ENCODE assay signal across 28 cellular contexts in genomic region chr6:54440549-54440948, GRCh38.
"Had no signal": no experiment of that assay in that cellular context is flagged by ENCODE, and none has a peak within 500 bp of the region (broad histone marks: within the 10 kb centered on the region; RNA-seq: fewer than 3 reads in every experiment).

No MANE protein-coding gene starts in this region.

- H3K27me3 Mint-ChIP-seq: activated CD4-positive, alpha-beta memory T cell treated with anti-CD3 and anti-CD28 coated beads, Interleukin-2, amount 10 ng/mL, durations not matched to agents 7 days and 5 days; activated CD8-positive, alpha-beta memory T cell treated with anti-CD3 and anti-CD28 coated beads, Interleukin-2, amount 10 ng/mL, durations not matched to agents 7 days and 5 days; activated naive CD4-positive, alpha-beta T cell treated with anti-CD3 and anti-CD28 coated beads, Interleukin-2, amount 50 U/mL, for 24 hours; activated naive CD8-positive, alpha-beta T cell treated with anti-CD3 and anti-CD28 coated beads, Interleukin-2, amount 10 ng/mL, durations not matched to agents 7 days and 5 days; central memory CD8-positive, alpha-beta T cell had no signal

- H3K4me3 Mint-ChIP-seq: activated CD4-positive, alpha-beta memory T cell treated with anti-CD3 and anti-CD28 coated beads, Interleukin-2, amount 10 ng/mL, durations not matched to agents 7 days and 5 days; activated CD8-positive, alpha-beta memory T cell treated with anti-CD3 and anti-CD28 coated beads, Interleukin-2, amount 10 ng/mL, durations not matched to agents 7 days and 5 days; activated naive CD4-positive, alpha-beta T cell treated with anti-CD3 and anti-CD28 coated beads, Interleukin-2, amount 50 U/mL, for 24 hours; activated naive CD8-positive, alpha-beta T cell treated with anti-CD3 and anti-CD28 coated beads, Interleukin-2, amount 10 ng/mL, durations not matched to agents 7 days and 5 days; central memory CD8-positive, alpha-beta T cell had no signal

- H3K27ac Mint-ChIP-seq: activated CD4-positive, alpha-beta memory T cell treated with anti-CD3 and anti-CD28 coated beads, Interleukin-2, amount 10 ng/mL, durations not matched to agents 7 days and 5 days; activated CD8-positive, alpha-beta memory T cell treated with anti-CD3 and anti-CD28 coated beads, Interleukin-2, amount 10 ng/mL, durations not matched to agents 7 days and 5 days; activated naive CD4-positive, alpha-beta T cell treated with anti-CD3 and anti-CD28 coated beads, Interleukin-2, amount 50 U/mL, for 24 hours; activated naive CD8-positive, alpha-beta T cell treated with anti-CD3 and anti-CD28 coated beads, Interleukin-2, amount 10 ng/mL, durations not matched to agents 7 days and 5 days had no signal

- H3K4me1 Mint-ChIP-seq: activated CD4-positive, alpha-beta memory T cell treated with anti-CD3 and anti-CD28 coated beads, Interleukin-2, amount 10 ng/mL, durations not matched to agents 7 days and 5 days; activated CD8-positive, alpha-beta memory T cell treated with anti-CD3 and anti-CD28 coated beads, Interleukin-2, amount 10 ng/mL, durations not matched to agents 7 days and 5 days; activated naive CD4-positive, alpha-beta T cell treated with anti-CD3 and anti-CD28 coated beads, Interleukin-2, amount 50 U/mL, for 24 hours; activated naive CD8-positive, alpha-beta T cell treated with anti-CD3 and anti-CD28 coated beads, Interleukin-2, amount 10 ng/mL, durations not matched to agents 7 days and 5 days; central memory CD8-positive, alpha-beta T cell had no signal

- H3K4me3 ChIP-seq: ascending aorta, cardiac muscle cell, SJCRH30, SK-N-MC had no signal

- H3K36me3 Mint-ChIP-seq: activated CD8-positive, alpha-beta memory T cell treated with anti-CD3 and anti-CD28 coated beads, Interleukin-2, amount 10 ng/mL, durations not matched to agents 7 days and 5 days; activated naive CD4-positive, alpha-beta T cell treated with anti-CD3 and anti-CD28 coated beads, Interleukin-2, amount 50 U/mL, for 24 hours; activated naive CD8-positive, alpha-beta T cell treated with anti-CD3 and anti-CD28 coated beads, Interleukin-2, amount 10 ng/mL, durations not matched to agents 7 days and 5 days had no signal

- DNase-seq: activated CD4-positive, alpha-beta memory T cell treated with anti-CD3 and anti-CD28 coated beads, Interleukin-2, amount 10 ng/mL, durations not matched to agents 7 days and 5 days; activated CD4-positive, alpha-beta T cell treated with anti-CD3 and anti-CD28 coated beads for 1 hour; activated CD4-positive, alpha-beta T cell treated with anti-CD3 and anti-CD28 coated beads for 48 hours; activated CD4-positive, CD25-positive, alpha-beta regulatory T cell; activated CD8-positive, alpha-beta memory T cell treated with anti-CD3 and anti-CD28 coated beads for 24 hours; activated CD8-positive, alpha-beta memory T cell treated with anti-CD3 and anti-CD28 coated beads, Interleukin-2, amount 10 ng/mL, durations not matched to agents 7 days and 5 days; activated CD8-positive, alpha-beta memory T cell treated with anti-CD3 and anti-CD28 coated beads, Interleukin-2, amount 50 U/mL, for 48 hours; activated effector memory CD4-positive, alpha-beta T cell treated with Interleukin-2 at 50 U/mL for 16 hours; activated naive CD8-positive, alpha-beta T cell treated with anti-CD3 and anti-CD28 coated beads, Interleukin-2, amount 10 ng/mL, durations not matched to agents 7 days and 5 days; activated T-cell treated with anti-CD3 and anti-CD28 coated beads, Interleukin-2, amount 50 U/mL, for 48 hours; amygdala; NCI-H1105; NCI-H1417 treated with DMSO at 0.1 percent for 48 hours; NCI-H1694; NCI-H1930; NCI-H2081 treated with DMSO at 0.1 percent for 48 hours; NCI-H226; NCI-H446 treated with DMSO at 0.1 percent for 48 hours; NCI-H524; SHP77; SJCRH30; T1000; WERI-Rb-1 had no signal
